In the genomic region with DNA sequence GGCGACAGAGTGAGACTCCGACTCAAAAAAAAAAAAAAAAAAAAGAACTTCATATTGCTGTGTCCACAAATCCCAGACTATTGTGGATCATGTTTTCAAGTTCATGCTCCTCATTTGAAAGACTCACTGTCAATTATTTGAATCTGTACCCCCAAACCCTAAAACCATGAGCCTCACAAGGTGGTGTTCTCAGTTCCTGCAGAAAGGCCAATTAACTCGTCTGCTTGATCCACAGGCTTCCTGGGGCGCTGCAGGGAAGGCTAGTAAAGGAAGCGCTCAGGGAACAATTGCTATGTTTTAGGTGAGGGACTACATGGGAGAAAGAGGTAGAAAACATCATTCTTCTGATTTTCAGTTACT, we compare ENCODE assay signal across 22 cellular contexts.
DNase-seq lines count a peak whose midpoint lies in the region; ATAC-seq, FAIRE-seq and TF ChIP-seq lines count a peak whose summit lies in the region.
"Had no signal": no experiment of that assay in that cellular context is flagged by ENCODE, and none has a peak within 500 bp of the region (broad histone marks: within the 10 kb centered on the region; RNA-seq: fewer than 3 reads in every experiment).

No MANE protein-coding gene starts in this region.

- H3K36me3 Mint-ChIP-seq in astrocyte (ENCODE audit: low read depth, unreplicated experiment) (no peaks in the 10 kb centered on the region), osteocyte (ENCODE audit: unreplicated experiment) (no peaks in the 10 kb centered on the region)
- H3K36me3 Mint-ChIP-seq in stimulated activated effector memory CD8-positive, alpha-beta T cell treated with anti-CD3 and anti-CD28 coated beads, Interleukin-12 subunit alpha, Interleukin-12 subunit beta, amount 100 ng/mL, for 72 hours = no peaks in the 10 kb centered on the region
- H3K36me3 Mint-ChIP-seq: CD14-positive monocyte had no signal

- H3K27ac ChIP-seq in astrocyte (ENCODE audit: low read depth, low read length) = no peak overlapping the region
- H3K27ac ChIP-seq: 22Rv1 had no signal

- H2AFZ ChIP-seq in astrocyte (ENCODE audit: low read depth, low read length) = no peak overlapping the region

- H3K4me2 ChIP-seq in astrocyte (ENCODE audit: low read length) = no peak overlapping the region

- no peaks in the 10 kb centered on the region for H3K27me3 ChIP-seq in astrocyte (ENCODE audit: insufficient read depth, low read length)

- no peaks in the 10 kb centered on the region for H3K9me3 Mint-ChIP-seq in astrocyte (ENCODE audit: unreplicated experiment)
- peaks cover 5% of the 10 kb centered on the region for H3K9me3 Mint-ChIP-seq in stimulated activated effector memory CD8-positive, alpha-beta T cell treated with anti-CD3 and anti-CD28 coated beads, Interleukin-12 subunit alpha, Interleukin-12 subunit beta, amount 100 ng/mL, for 72 hours
- no peaks in the 10 kb centered on the region for H3K9me3 Mint-ChIP-seq in osteocyte (ENCODE audit: unreplicated experiment)

- no peaks in the 10 kb centered on the region for H3K79me2 ChIP-seq in astrocyte (ENCODE audit: insufficient read depth, low read length)

- no peak for TF ChIP-seq CTCF in astrocyte (IDR thresholded peaks at IDR 0.05; ENCODE audit: insufficient read depth, low read depth, low read length)
- TF ChIP-seq CTCF in osteocyte (IDR thresholded peaks at IDR 0.05) = no peak

- H3K27me3 Mint-ChIP-seq in astrocyte (ENCODE audit: low read depth, unreplicated experiment) = no peaks in the 10 kb centered on the region
- H3K27me3 Mint-ChIP-seq in osteocyte (ENCODE audit: unreplicated experiment) = peaks cover 11% of the 10 kb centered on the region

- H3K36me3 ChIP-seq in astrocyte (ENCODE audit: insufficient read depth, low read length) = no peaks in the 10 kb centered on the region

- no peaks in the 10 kb centered on the region for H4K20me1 ChIP-seq in astrocyte (ENCODE audit: insufficient read depth, low read length)

- no peak for FAIRE-seq in astrocyte (lab: Jason Lieb, UNC)
- FAIRE-seq: GM19239, H1 had no signal

- H3K9ac ChIP-seq in astrocyte (ENCODE audit: low read length) = no peak overlapping the region

- peak overlapping the region; percentile 76 for H3K4me3 Mint-ChIP-seq in astrocyte (ENCODE audit: unreplicated experiment)
- no peak overlapping the region for H3K4me3 Mint-ChIP-seq in stimulated activated effector memory CD8-positive, alpha-beta T cell treated with anti-CD3 and anti-CD28 coated beads, Interleukin-12 subunit alpha, Interleukin-12 subunit beta, amount 100 ng/mL, for 72 hours
- no peak overlapping the region for H3K4me3 Mint-ChIP-seq in osteocyte (ENCODE audit: unreplicated experiment)
- H3K4me3 Mint-ChIP-seq: CD14-positive monocyte had no signal

- H3K4me3 ChIP-seq in astrocyte (ENCODE audit: insufficient read depth, low read depth, low read length) = no peak overlapping the region

- peak; percentile 10 for DNase-seq in NCI-H82 (lab: John Stamatoyannopoulos, UW)
- DNase-seq in NCI-H82 treated with DMSO at 0.1 percent for 48 hours (lab: John Stamatoyannopoulos, UW; ENCODE audit: unreplicated experiment) = no peak
- DNase-seq in NCI-H510A (lab: John Stamatoyannopoulos, UW) = peak; percentile 70
- no peak for DNase-seq in astrocyte (ENCODE audit: low read depth)
- no peak for DNase-seq in SKM-1 (lab: John Stamatoyannopoulos, UW; ENCODE audit: unreplicated experiment)
- no peak for DNase-seq in stimulated activated effector memory CD8-positive, alpha-beta T cell treated with anti-CD3 and anti-CD28 coated beads, Interleukin-12 subunit alpha, Interleukin-12 subunit beta, amount 100 ng/mL, for 72 hours (ENCODE audit: low spot score in 2 of 2)
- DNase-seq in osteocyte (ENCODE audit: extremely low spot score, unreplicated experiment) = no peak
- DNase-seq: DMS 273 treated with DMSO at 0.1 percent for 48 hours, DND-41, GDM1, KG1, MV-4-11, NCI-H1417, NCI-H187, NCI-H446, OCI-M1, SIG-M5 had no signal

- H3K27ac Mint-ChIP-seq in astrocyte (ENCODE audit: unreplicated experiment) = no peak overlapping the region
- H3K27ac Mint-ChIP-seq in stimulated activated effector memory CD8-positive, alpha-beta T cell treated with anti-CD3 and anti-CD28 coated beads, Interleukin-12 subunit alpha, Interleukin-12 subunit beta, amount 100 ng/mL, for 72 hours = no peak overlapping the region
- H3K27ac Mint-ChIP-seq in osteocyte (ENCODE audit: unreplicated experiment) = no peak overlapping the region
- H3K27ac Mint-ChIP-seq: CD14-positive monocyte had no signal

- H3K9me3 ChIP-seq in astrocyte (ENCODE audit: insufficient read depth, low read depth, low read length) = no peaks in the 10 kb centered on the region

- no peaks in the 10 kb centered on the region for H3K4me1 ChIP-seq in astrocyte (ENCODE audit: insufficient read depth, low read length)

- no peak for ATAC-seq in stimulated activated effector memory CD8-positive, alpha-beta T cell treated with anti-CD3 and anti-CD28 coated beads, Interleukin-12 subunit alpha, Interleukin-12 subunit beta, amount 100 ng/mL, for 72 hours
- ATAC-seq in GM19467 (IDR thresholded peaks at IDR 0.05; ENCODE audit: unreplicated experiment) = no peak

- H3K4me1 Mint-ChIP-seq in astrocyte (ENCODE audit: low read depth, unreplicated experiment) (no peaks in the 10 kb centered on the region), osteocyte (ENCODE audit: unreplicated experiment) (no peaks in the 10 kb centered on the region)
- no peaks in the 10 kb centered on the region for H3K4me1 Mint-ChIP-seq in stimulated activated effector memory CD8-positive, alpha-beta T cell treated with anti-CD3 and anti-CD28 coated beads, Interleukin-12 subunit alpha, Interleukin-12 subunit beta, amount 100 ng/mL, for 72 hours
- H3K4me1 Mint-ChIP-seq: CD14-positive monocyte had no signal

Comparison
In these comparisons a context has a peak if more than half of its experiments do, and no peak if none do; other contexts are left out.
1. DNase-seq: peak in NCI-H82 (single experiment) and NCI-H510A (single experiment); none in NCI-H82 treated with DMSO at 0.1 percent for 48 hours (single experiment), astrocyte (single experiment), SKM-1 (single experiment), stimulated activated effector memory CD8-positive, alpha-beta T cell treated with anti-CD3 and anti-CD28 coated beads, Interleukin-12 subunit alpha, Interleukin-12 subunit beta, amount 100 ng/mL, for 72 hours (0 of 2) and osteocyte (single experiment).